In genomic region chr3:197222816-197223419, GRCh38 we compare ENCODE assay signal across 22 cellular contexts.
DNase-seq lines count a peak whose midpoint lies in the region; ATAC-seq, FAIRE-seq and TF ChIP-seq lines count a peak whose summit lies in the region.
"Had no signal": no experiment of that assay in that cellular context is flagged by ENCODE, and none has a peak within 500 bp of the region (broad histone marks: within the 10 kb centered on the region; RNA-seq: fewer than 3 reads in every experiment).

No MANE protein-coding gene starts in this region.

- peak overlapping the region; percentile 3 for H3K27ac Mint-ChIP-seq in activated T-cell treated with anti-CD3 and anti-CD28 coated beads, Interleukin-2, amount 50 U/mL, for 72 hours
- H3K27ac Mint-ChIP-seq in type B pancreatic cell = peak overlapping the region; percentile 50
- peak overlapping the region in 2 of 9 donors; percentile 1 to 2 for H3K27ac Mint-ChIP-seq in naive thymus-derived CD4-positive, alpha-beta T cell
- H3K27ac Mint-ChIP-seq: activated CD8-positive, alpha-beta memory T cell treated with anti-CD3 and anti-CD28 coated beads, Interleukin-2, amount 10 ng/mL, durations not matched to agents 7 days and 5 days had no signal

- no peaks in the 10 kb centered on the region for H3K9me3 Mint-ChIP-seq in activated T-cell treated with anti-CD3 and anti-CD28 coated beads, Interleukin-2, amount 50 U/mL, for 72 hours
- H3K9me3 Mint-ChIP-seq in type B pancreatic cell = no peaks in the 10 kb centered on the region
- H3K9me3 Mint-ChIP-seq in naive thymus-derived CD4-positive, alpha-beta T cell = no peaks in the 10 kb centered on the region

- TF ChIP-seq RAD21 in K562 (CRISPR knock-in tag; conservative IDR thresholded peaks at IDR 0.05 in 1 of 2, IDR thresholded peaks at IDR 0.05 in 1 of 2) = no peak

- intact Hi-C loops in K562 (cut with micrococcal nuclease) = loop anchor here (5.0 to 10.0 kb wide), 2 partner anchors 219 to 282 kb away; no protein-coding TSS in a partner anchor
- intact Hi-C loops in left ventricle myocardium superior (cut with micrococcal nuclease) = loop anchor here (10.0 kb wide), 1 partner anchor 292 kb away; no protein-coding TSS in a partner anchor
- intact Hi-C loops in naive thymus-derived CD4-positive, alpha-beta T cell (cut with micrococcal nuclease) = loop anchor here in 1 of 2 donors (5.0 kb wide), 1 partner anchor 279 kb away; no protein-coding TSS in a partner anchor

- ATAC-seq in activated T-cell treated with anti-CD3 and anti-CD28 coated beads, Interleukin-2, amount 50 U/mL, for 72 hours (replicated peaks in 1 of 2) = peak; percentile 60 to 75
- ATAC-seq in K562 (peak; percentile 55), left ventricle myocardium superior (peak; percentile 59), GM21619 (IDR thresholded peaks at IDR 0.05; ENCODE audit: unreplicated experiment) (no peak)
- ATAC-seq in naive thymus-derived CD4-positive, alpha-beta T cell = no peak
- ATAC-seq: activated CD8-positive, alpha-beta memory T cell treated with anti-CD3 and anti-CD28 coated beads, Interleukin-2, amount 10 ng/mL, durations not matched to agents 7 days and 5 days had no signal

- H3K9me1 ChIP-seq in K562 (ENCODE audit: control insufficient read depth, insufficient read depth, low read length) = no peaks in the 10 kb centered on the region

- H2AFZ ChIP-seq in K562 (ENCODE audit: low read depth, low read length) = no peak overlapping the region
- H2AFZ ChIP-seq: parathyroid adenoma, PC-9 had no signal

- in situ Hi-C loops in K562 (cut with MboI) = no loop called here

- peak; percentile 55 for FAIRE-seq in K562 (lab: Jason Lieb, UNC)
- FAIRE-seq: A204.1, colon had no signal

- TF ChIP-seq CTCF in K562 (IDR thresholded peaks at IDR 0.05 in 2 of 3, conservative IDR thresholded peaks at IDR 0.05 in 1 of 3; ENCODE audit: insufficient read depth in 2 of 3, low read depth in 1 of 3, low read length in 3 of 3) (no peak), type B pancreatic cell (conservative IDR thresholded peaks at IDR 0.05) (no peak)

- POLR2A ChIA-PET in K562 (lab: Yijun Ruan, JAX) = interaction anchor here (0.5 to 1.5 kb wide), 6 partner anchors 9 to 398 kb away, joined by 3 read pairs; no protein-coding TSS in a partner anchor
- POLR2A ChIA-PET in naive thymus-derived CD4-positive, alpha-beta T cell (lab: Charles Lee) = no interaction called here

- no peak overlapping the region for H3K4me3 ChIP-seq in K562
- no peak overlapping the region for H3K4me3 ChIP-seq in naive thymus-derived CD4-positive, alpha-beta T cell (ENCODE audit: low read length)
- H3K4me3 ChIP-seq: BLaER1 treated with 17β-estradiol and CSF1 and Interleukin-3, amounts not matched to agents 10 nM and 100 nM; PC-9 had no signal

- CTCF ChIA-PET in K562 (lab: Yijun Ruan, JAX; ENCODE audit: low intra/inter-chr PET ratio) = interaction anchor here (1.4 kb wide), 1 partner anchor 231 kb away, joined by 4 read pairs; no protein-coding TSS in a partner anchor
- CTCF ChIA-PET in naive thymus-derived CD4-positive, alpha-beta T cell (lab: Charles Lee) = interaction anchor here (1.4 to 2.4 kb wide), 5 partner anchors 10 to 376 kb away, joined by 4 to 10 read pairs (median 5); no protein-coding TSS in a partner anchor

- DNase-seq in activated T-cell treated with anti-CD3 and anti-CD28 coated beads, Interleukin-2, amount 50 U/mL, for 72 hours = no peak
- no peak for DNase-seq in activated T-cell treated with anti-CD3 and anti-CD28 coated beads, Interleukin-2, amount 50 U/mL, for 1 hour
- DNase-seq in K562 (ENCODE audit: extremely low read depth in 1 of 4, low spot score in 3 of 4) = no peak
- DNase-seq in left ventricle myocardium superior = no peak
- no peak for DNase-seq in type B pancreatic cell (ENCODE audit: extremely low spot score, unreplicated experiment)
- no peak for DNase-seq in NOMO-1 treated with dmso at 0.1 percent for 144 hours (lab: John Stamatoyannopoulos, UW; ENCODE audit: unreplicated experiment)
- no peak for DNase-seq in naive thymus-derived CD4-positive, alpha-beta T cell
- DNase-seq: activated CD4-positive, CD25-positive, alpha-beta regulatory T cell treated with anti-CD3 and anti-CD28 coated beads, Interleukin-2, amount 50 U/mL, for 72 hours; activated CD8-positive, alpha-beta memory T cell treated with anti-CD3 and anti-CD28 coated beads, Interleukin-2, amount 10 ng/mL, durations not matched to agents 7 days and 5 days; activated effector memory CD4-positive, alpha-beta T cell treated with anti-CD3 and anti-CD28 coated beads, Interleukin-2, amount 50 U/mL, for 16 hours; amygdala; foreskin fibroblast; GDM1; NCI-H1105 treated with DMSO at 0.1 percent for 48 hours; NCI-H69; PC-9; T-helper 9 cell had no signal

- H3K4me2 ChIP-seq in K562 (ENCODE audit: insufficient read depth, low read length) = no peak overlapping the region
- H3K4me2 ChIP-seq: BLaER1 treated with 17β-estradiol and CSF1 and Interleukin-3, amounts not matched to agents 10 nM and 100 nM; PC-9 had no signal

- peak overlapping the region in 1 of 2 donors; percentile 3 for H3K4me3 Mint-ChIP-seq in activated T-cell treated with anti-CD3 and anti-CD28 coated beads, Interleukin-2, amount 50 U/mL, for 72 hours
- H3K4me3 Mint-ChIP-seq in type B pancreatic cell = no peak overlapping the region
- peak overlapping the region in 1 of 10 donors; percentile 7 for H3K4me3 Mint-ChIP-seq in naive thymus-derived CD4-positive, alpha-beta T cell
- H3K4me3 Mint-ChIP-seq: activated CD8-positive, alpha-beta memory T cell treated with anti-CD3 and anti-CD28 coated beads, Interleukin-2, amount 10 ng/mL, durations not matched to agents 7 days and 5 days had no signal

- H3K27ac ChIP-seq in K562 (ENCODE audit: extremely low read depth, low read depth, low read length) = no peak overlapping the region
- H3K27ac ChIP-seq in naive thymus-derived CD4-positive, alpha-beta T cell (ENCODE audit: low read depth, low read length) = no peak overlapping the region
- H3K27ac ChIP-seq: BLaER1 treated with 17β-estradiol and CSF1 and Interleukin-3, amounts not matched to agents 10 nM and 100 nM; parathyroid adenoma; PC-9 had no signal

- 35% methylated on average over 6 of the region's 6 CpGs for WGBS in K562 (ENCODE audit: insufficient coverage, low coverage, missing lambda C conversion rate)

- H4K20me1 ChIP-seq in K562 (replicated peaks; ENCODE audit: control insufficient read depth, insufficient read depth, low read length) = 0 out of 2 replicates have a peak, but pooled peaks cover 10% of the 10 kb centered on the region

- BruUV-seq in K562 (replicated peaks; lab: Mats Ljungman, UMichigan) = no TSS peak

- no peak for TF ChIP-seq EP300 in K562 (IDR thresholded peaks at IDR 0.05; ENCODE audit: low read length)

- peaks cover 9 to 20% of the 10 kb centered on the region in 2 experiments for H3K4me1 ChIP-seq in K562 (replicated peaks in 1 of 2; ENCODE audit: control insufficient read depth in 2 of 2, insufficient read depth in 2 of 2, low read length in 2 of 2)
- no peaks in the 10 kb centered on the region for H3K4me1 ChIP-seq in naive thymus-derived CD4-positive, alpha-beta T cell (ENCODE audit: control insufficient read depth in 2 of 2, insufficient read depth in 2 of 2, low read length in 2 of 2)
- H3K4me1 ChIP-seq: parathyroid adenoma had no signal

- H3K79me2 ChIP-seq in K562 (ENCODE audit: control insufficient read depth, insufficient read depth, low read length) = peaks cover 89% of the 10 kb centered on the region

- peaks cover 26% of the 10 kb centered on the region for H3K4me1 Mint-ChIP-seq in activated T-cell treated with anti-CD3 and anti-CD28 coated beads, Interleukin-2, amount 50 U/mL, for 72 hours (ENCODE audit: low read depth)
- H3K4me1 Mint-ChIP-seq in type B pancreatic cell (ENCODE audit: unreplicated experiment) = peaks cover 31% of the 10 kb centered on the region
- H3K4me1 Mint-ChIP-seq in naive thymus-derived CD4-positive, alpha-beta T cell = peaks cover 8 to 62% (median 42%) of the 10 kb centered on the region in 7 donors

- no peaks in the 10 kb centered on the region for H3K27me3 ChIP-seq in K562 (ENCODE audit: control insufficient read depth in 2 of 2, insufficient read depth in 2 of 2, low read length in 2 of 2)
- no peaks in the 10 kb centered on the region for H3K27me3 ChIP-seq in naive thymus-derived CD4-positive, alpha-beta T cell (ENCODE audit: control insufficient read depth in 2 of 2, insufficient read depth in 2 of 2, low read length in 2 of 2)
- H3K27me3 ChIP-seq: BLaER1 treated with 17β-estradiol and CSF1 and Interleukin-3, amounts not matched to agents 10 nM and 100 nM had no signal

- H3K36me3 ChIP-seq in K562 (ENCODE audit: control insufficient read depth, insufficient read depth, low read length) = no peaks in the 10 kb centered on the region
- no peaks in the 10 kb centered on the region for H3K36me3 ChIP-seq in naive thymus-derived CD4-positive, alpha-beta T cell (ENCODE audit: control insufficient read depth in 2 of 3, insufficient read depth in 3 of 3, low read length in 3 of 3)

- no peaks in the 10 kb centered on the region for H3K36me3 Mint-ChIP-seq in activated T-cell treated with anti-CD3 and anti-CD28 coated beads, Interleukin-2, amount 50 U/mL, for 72 hours (ENCODE audit: insufficient read depth in 2 of 2)
- H3K36me3 Mint-ChIP-seq in type B pancreatic cell = no peaks in the 10 kb centered on the region
- H3K36me3 Mint-ChIP-seq in naive thymus-derived CD4-positive, alpha-beta T cell = no peaks in the 10 kb centered on the region

- no peak for TF ChIP-seq POLR2A in K562 (conservative IDR thresholded peaks at IDR 0.05)

- no peak overlapping the region for H3K9ac ChIP-seq in K562 (ENCODE audit: insufficient read depth in 1 of 2, low read depth in 2 of 2, low read length in 2 of 2)
- H3K9ac ChIP-seq: parathyroid adenoma had no signal

- H3K27me3 Mint-ChIP-seq in activated T-cell treated with anti-CD3 and anti-CD28 coated beads, Interleukin-2, amount 50 U/mL, for 72 hours (ENCODE audit: low read depth) = no peaks in the 10 kb centered on the region
- no peaks in the 10 kb centered on the region for H3K27me3 Mint-ChIP-seq in type B pancreatic cell
- no peaks in the 10 kb centered on the region for H3K27me3 Mint-ChIP-seq in naive thymus-derived CD4-positive, alpha-beta T cell
- H3K27me3 Mint-ChIP-seq: activated CD8-positive, alpha-beta memory T cell treated with anti-CD3 and anti-CD28 coated beads, Interleukin-2, amount 10 ng/mL, durations not matched to agents 7 days and 5 days had no signal

- no peaks in the 10 kb centered on the region for H3K9me3 ChIP-seq in K562 (replicated peaks; ENCODE audit: control insufficient read depth, insufficient read depth, low read depth, low read length)
- H3K9me3 ChIP-seq in naive thymus-derived CD4-positive, alpha-beta T cell (ENCODE audit: control insufficient read depth in 2 of 3, low read length in 3 of 3) = no peaks in the 10 kb centered on the region
- H3K9me3 ChIP-seq: BLaER1 treated with 17β-estradiol and CSF1 and Interleukin-3, amounts not matched to agents 10 nM and 100 nM had no signal

TF ChIP-seq in K562, 482 proteins besides CTCF, POLR2A, EP300 and RAD21:
- TF ChIP-seq NFRKB (IDR thresholded peaks at IDR 0.05; ENCODE audit: low read depth) = no peak
- peak; percentile 99 for TF ChIP-seq MYNN (IDR thresholded peaks at IDR 0.05)
- TF ChIP-seq MYNN (CRISPR knock-in tag; IDR thresholded peaks at IDR 0.05) = no peak; the same call in 1 of the 2 replicates

Comparison
In these comparisons a context has a peak if more than half of its experiments do, and no peak if none do; other contexts are left out.
1. ATAC-seq: peak in activated T-cell treated with anti-CD3 and anti-CD28 coated beads, Interleukin-2, amount 50 U/mL, for 72 hours (2 of 2), K562 (single experiment) and left ventricle myocardium superior (single experiment); none in GM21619 (single experiment) and naive thymus-derived CD4-positive, alpha-beta T cell (single experiment).